ENCODE assay signal across 23 cellular contexts in the genomic region with DNA sequence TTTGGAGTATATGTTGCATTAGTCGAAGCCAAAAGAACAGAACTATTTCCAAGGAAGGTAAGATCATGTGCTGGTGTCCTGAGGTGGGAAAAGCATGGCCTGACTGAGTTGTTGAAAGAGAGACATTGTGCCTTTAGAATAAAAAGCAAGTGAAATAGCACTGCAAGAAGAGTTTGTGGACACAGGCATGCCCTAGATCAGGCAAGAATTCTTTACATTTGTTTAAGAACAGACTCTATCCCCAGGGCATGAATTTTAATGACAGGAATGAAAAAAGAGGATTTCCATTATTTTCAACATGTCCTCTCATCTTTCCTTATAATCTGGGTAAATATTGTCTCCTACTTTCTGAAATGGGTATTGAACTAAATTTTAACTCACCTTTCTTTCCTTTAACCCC.
DNase-seq lines count a peak whose midpoint lies in the region; ATAC-seq and TF ChIP-seq lines count a peak whose summit lies in the region.
"Had no signal": no experiment of that assay in that cellular context is flagged by ENCODE, and none has a peak within 500 bp of the region (broad histone marks: within the 10 kb centered on the region; RNA-seq: fewer than 3 reads in every experiment).

No MANE protein-coding gene starts in this region.

- H3K36me3 Mint-ChIP-seq in osteocyte (ENCODE audit: unreplicated experiment): no peaks in the 10 kb centered on the region
- H3K36me3 Mint-ChIP-seq: T-cell had no signal

- H3K9me3 Mint-ChIP-seq in osteocyte (ENCODE audit: unreplicated experiment): no peaks in the 10 kb centered on the region

- no peak overlapping the region for H3K4me2 ChIP-seq in hepatocyte
- H3K4me2 ChIP-seq: A549 had no signal

- no peaks in the 10 kb centered on the region for H3K27me3 ChIP-seq in HAP-1 (ENCODE audit: low read depth)
- H3K27me3 ChIP-seq in WERI-Rb-1 (ENCODE audit: insufficient read depth, low read depth, severe bottlenecking): no peaks in the 10 kb centered on the region
- H3K27me3 ChIP-seq in hepatocyte: no peaks in the 10 kb centered on the region
- no peaks in the 10 kb centered on the region for H3K27me3 ChIP-seq in effector memory CD4-positive, alpha-beta T cell (replicated peaks; ENCODE audit: control insufficient read depth, insufficient read depth, low read length, poor library complexity, severe bottlenecking)
- H3K27me3 ChIP-seq: BLaER1 treated with 17β-estradiol and CSF1 and Interleukin-3, amounts not matched to agents 10 nM and 100 nM; SJSA1 had no signal

- in situ Hi-C loops in HAP-1 (cut with MboI; ENCODE audit: low sequenced_read_pairs): no loop called here

- H3K36me3 ChIP-seq in HAP-1 (replicated peaks) (no peaks in the 10 kb centered on the region), WERI-Rb-1 (no peaks in the 10 kb centered on the region), hepatocyte (replicated peaks; ENCODE audit: insufficient read depth, low read depth) (no peaks in the 10 kb centered on the region)
- H3K36me3 ChIP-seq in effector memory CD4-positive, alpha-beta T cell (ENCODE audit: control insufficient read depth, insufficient read depth, low read length): no peaks in the 10 kb centered on the region
- H3K36me3 ChIP-seq: BLaER1 treated with 17β-estradiol and CSF1 and Interleukin-3, amounts not matched to agents 10 nM and 100 nM; SJSA1 had no signal

- no peaks in the 10 kb centered on the region for H3K79me2 ChIP-seq in hepatocyte

- H4K20me1 ChIP-seq in hepatocyte (ENCODE audit: insufficient read depth, poor library complexity, severe bottlenecking): no peaks in the 10 kb centered on the region
- H4K20me1 ChIP-seq: BLaER1 treated with 17β-estradiol and CSF1 and Interleukin-3, amounts not matched to agents 10 nM and 100 nM had no signal

- H3K27ac Mint-ChIP-seq in osteocyte (ENCODE audit: unreplicated experiment): peak overlapping the region; percentile 2
- H3K27ac Mint-ChIP-seq: CD4-positive, alpha-beta T cell; T-cell had no signal

- H3K4me1 ChIP-seq in HAP-1: peaks cover 17% of the 10 kb centered on the region
- H3K4me1 ChIP-seq in hepatocyte (ENCODE audit: insufficient read depth): no peaks in the 10 kb centered on the region
- no peaks in the 10 kb centered on the region for H3K4me1 ChIP-seq in effector memory CD4-positive, alpha-beta T cell (ENCODE audit: control insufficient read depth, insufficient read depth, low read length, poor library complexity, severe bottlenecking)
- H3K4me1 ChIP-seq: A549, SJSA1 had no signal

- ATAC-seq in GM21381 (IDR thresholded peaks at IDR 0.05; ENCODE audit: unreplicated experiment): no peak
- ATAC-seq: A549, T-cell had no signal

- no peak overlapping the region for H2AFZ ChIP-seq in hepatocyte

- H3K9me2 ChIP-seq in hepatocyte (replicated peaks; ENCODE audit: insufficient read depth): no peaks in the 10 kb centered on the region

- peaks cover 27% of the 10 kb centered on the region for H3K4me1 Mint-ChIP-seq in osteocyte (ENCODE audit: unreplicated experiment)
- H3K4me1 Mint-ChIP-seq: T-cell had no signal

- DNase-seq in HAP-1 (ENCODE audit: low spot score in 2 of 2): peak; percentile 33 to 85
- DNase-seq in WERI-Rb-1: no peak
- DNase-seq in hepatocyte (ENCODE audit: low spot score): no peak
- no peak for DNase-seq in osteocyte (ENCODE audit: extremely low spot score, unreplicated experiment)
- no peak for DNase-seq in posterior vena cava (ENCODE audit: low spot score)
- DNase-seq in effector memory CD4-positive, alpha-beta T cell: no peak
- DNase-seq: AML-193; CD4-positive, alpha-beta T cell; DMS53; HCEC 1CT; MV-4-11; NCI-H1105 treated with DMSO at 0.1 percent for 48 hours; NCI-H1694; NCI-H2029 treated with DMSO at 0.1 percent for 48 hours; NCI-H446 treated with DMSO at 0.1 percent for 48 hours; NCI-H526; Right ventricle myocardium superior; RPMI8226; T-cell had no signal

- intact Hi-C loops in posterior vena cava (cut with DNase I): no loop called here

- 90% methylated on average over 1 of the region's 1 CpG for WGBS in hepatocyte (ENCODE audit: low lambda C conversion rate, missing lambda C conversion rate)

- no peaks in the 10 kb centered on the region for H3K27me3 Mint-ChIP-seq in osteocyte (ENCODE audit: unreplicated experiment)
- H3K27me3 Mint-ChIP-seq: CD4-positive, alpha-beta T cell; T-cell had no signal

- no peak for TF ChIP-seq CTCF in WERI-Rb-1 (IDR thresholded peaks at IDR 0.05; ENCODE audit: low read depth, low read length)
- TF ChIP-seq CTCF in hepatocyte (IDR thresholded peaks at IDR 0.05; ENCODE audit: poor library complexity): no peak
- no peak for TF ChIP-seq CTCF in osteocyte (IDR thresholded peaks at IDR 0.05)

- H3K27ac ChIP-seq in WERI-Rb-1 (peak overlapping the region; percentile 72), hepatocyte (peak overlapping the region; percentile 5)
- H3K27ac ChIP-seq in effector memory CD4-positive, alpha-beta T cell (ENCODE audit: insufficient read depth, low read length, poor library complexity, severe bottlenecking): no peak overlapping the region
- H3K27ac ChIP-seq: A549, SJSA1 had no signal

- H3K4me3 ChIP-seq in HAP-1: no peak overlapping the region
- no peak overlapping the region for H3K4me3 ChIP-seq in WERI-Rb-1 (ENCODE audit: low read depth, low read length)
- no peak overlapping the region for H3K4me3 ChIP-seq in hepatocyte
- H3K4me3 ChIP-seq in effector memory CD4-positive, alpha-beta T cell (ENCODE audit: insufficient read depth, low read depth, low read length, poor library complexity, severe bottlenecking): no peak overlapping the region
- H3K4me3 ChIP-seq: A549; BLaER1 treated with 17β-estradiol and CSF1 and Interleukin-3, amounts not matched to agents 10 nM and 100 nM; SJSA1 had no signal

- H3K9me3 ChIP-seq in HAP-1 (no peaks in the 10 kb centered on the region), WERI-Rb-1 (ENCODE audit: severe bottlenecking) (no peaks in the 10 kb centered on the region), hepatocyte (ENCODE audit: low read depth) (no peaks in the 10 kb centered on the region)
- no peaks in the 10 kb centered on the region for H3K9me3 ChIP-seq in effector memory CD4-positive, alpha-beta T cell (ENCODE audit: control insufficient read depth, low read length)
- H3K9me3 ChIP-seq: A549, SJSA1 had no signal

- H3K4me3 Mint-ChIP-seq in osteocyte (ENCODE audit: unreplicated experiment): no peak overlapping the region
- H3K4me3 Mint-ChIP-seq: CD4-positive, alpha-beta T cell; T-cell had no signal

Comparison
In these comparisons a context has a peak if more than half of its experiments do, and no peak if none do; other contexts are left out.
1. DNase-seq: peak in HAP-1 (2 of 2); none in WERI-Rb-1 (single experiment), hepatocyte (single experiment), osteocyte (single experiment), posterior vena cava (single experiment) and effector memory CD4-positive, alpha-beta T cell (0 of 3).